In the genomic region with DNA sequence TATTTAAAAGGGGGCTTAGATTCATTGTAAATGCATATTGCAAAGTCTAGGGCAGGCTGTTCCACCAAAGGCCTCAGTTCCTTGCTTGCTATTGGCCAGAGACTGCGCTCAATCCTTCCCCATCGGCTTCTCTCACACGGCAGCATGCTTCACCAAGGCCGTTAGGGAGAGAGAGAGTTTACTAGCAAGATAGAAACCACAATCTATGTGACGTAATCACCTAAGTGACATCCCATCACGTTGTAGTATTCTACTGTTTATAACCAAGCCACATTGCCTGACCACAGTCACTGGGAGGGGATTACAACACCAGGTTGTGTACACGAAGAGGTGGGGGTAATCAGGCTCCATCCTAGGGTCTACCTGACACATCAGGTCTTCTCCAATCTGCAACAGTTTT, we compare ENCODE assay signal across 30 cellular contexts. TPM values are rescaled to one million over a fixed set of nuclear protein-coding genes. Genes with fewer than 3 reads are reported as not detected.
"Had no signal": no experiment of that assay in that cellular context is flagged by ENCODE, and none has a peak within 500 bp of the region (broad histone marks: within the 10 kb centered on the region; RNA-seq: fewer than 3 reads in every experiment).

No MANE protein-coding gene starts in this region.

- FAIRE-seq: colon had no signal

- H3K4me1 ChIP-seq: Peyer's patch had no signal

- H3K4me3 ChIP-seq: MG63, Peyer's patch had no signal

- H3K9me3 ChIP-seq: MG63, Peyer's patch had no signal

- H3K36me3 ChIP-seq: MG63, Peyer's patch had no signal

- H3K27ac ChIP-seq: Peyer's patch, VCaP had no signal

- DNase-seq: activated CD4-positive, alpha-beta memory T cell treated with anti-CD3 and anti-CD28 coated beads for 36 hours; activated CD4-positive, alpha-beta T cell treated with anti-CD3 and anti-CD28 coated beads, Interleukin-2, amount 10 ng/mL, durations not matched to agents 7 days and 5 days; activated CD4-positive, CD25-positive, alpha-beta regulatory T cell; activated CD8-positive, alpha-beta memory T cell treated with anti-CD3 and anti-CD28 coated beads for 24 hours; activated gamma-delta T cell; activated naive CD4-positive, alpha-beta T cell treated with anti-CD3 and anti-CD28 coated beads for 36 hours; activated T-cell treated with anti-CD3 and anti-CD28 coated beads, Interleukin-2, amount 50 U/mL, for 4 hours; amygdala; cerebellar nuclear complex; MG63; NCI-H1092 treated with DMSO at 0.1 percent for 48 hours; NCI-H1417 treated with DMSO at 0.1 percent for 48 hours; NCI-H1694; NCI-H2029; NCI-H2107; NCI-H2171 treated with DMSO at 0.1 percent for 48 hours; NCI-H226; NCI-H526; NCI-H82; Peyer's patch; SHP77 treated with DMSO at 0.1 percent for 48 hours; T-cell; T-helper 2 cell; T1000 had no signal

- H3K27me3 ChIP-seq: MG63, Peyer's patch had no signal

RNA-seq across cellular contexts. Expression of a gene that starts 16.0 kb away (rescaled TPM):
- total RNA-seq: activated CD4-positive, alpha-beta memory T cell treated with anti-CD3 and anti-CD28 coated beads for 36 hours; activated CD4-positive, alpha-beta T cell treated with anti-CD3 and anti-CD28 coated beads, Interleukin-2, amount 10 ng/mL, durations not matched to agents 7 days and 5 days; activated naive CD4-positive, alpha-beta T cell treated with anti-CD3 and anti-CD28 coated beads for 36 hours; activated T-cell treated with anti-CD3 and anti-CD28 coated beads, Interleukin-2, amount 50 U/mL, for 4 hours; activated T-helper 17 cell treated with anti-CD3 and anti-CD28 coated beads, Interleukin-2, amount 50 U/mL, for 72 hours; cardiac septum; NCI-H460; Peyer's patch; SK-MEL-5; T-cell had no signal
